Comparison of ENCODE assay signal across 1 cellular context in the genomic region with DNA sequence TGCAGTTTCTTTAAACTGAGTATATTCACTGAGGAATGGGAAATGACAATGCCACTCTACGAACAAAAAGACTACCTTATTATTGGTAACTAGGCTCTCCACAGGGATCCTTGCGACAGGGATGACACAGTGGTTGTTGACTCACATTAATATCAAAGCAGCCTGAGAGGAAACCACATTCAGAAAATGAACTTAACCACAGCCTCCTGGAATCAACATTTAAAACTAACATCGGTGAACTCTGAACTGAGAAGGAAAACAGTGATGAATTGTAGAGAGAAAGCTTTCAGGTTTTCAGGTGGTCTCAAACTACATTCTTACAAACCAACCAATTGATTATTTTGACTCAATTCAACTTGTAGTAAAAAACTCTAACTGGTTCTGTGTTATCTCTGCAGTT.
TF ChIP-seq lines count a peak whose summit lies in the region.

No MANE protein-coding gene starts in this region.

TF ChIP-seq in GM23338, 12 proteins besides CTCF, POLR2A, EP300 and RAD21 (continued from another document):
- TF ChIP-seq, protein P1, sequence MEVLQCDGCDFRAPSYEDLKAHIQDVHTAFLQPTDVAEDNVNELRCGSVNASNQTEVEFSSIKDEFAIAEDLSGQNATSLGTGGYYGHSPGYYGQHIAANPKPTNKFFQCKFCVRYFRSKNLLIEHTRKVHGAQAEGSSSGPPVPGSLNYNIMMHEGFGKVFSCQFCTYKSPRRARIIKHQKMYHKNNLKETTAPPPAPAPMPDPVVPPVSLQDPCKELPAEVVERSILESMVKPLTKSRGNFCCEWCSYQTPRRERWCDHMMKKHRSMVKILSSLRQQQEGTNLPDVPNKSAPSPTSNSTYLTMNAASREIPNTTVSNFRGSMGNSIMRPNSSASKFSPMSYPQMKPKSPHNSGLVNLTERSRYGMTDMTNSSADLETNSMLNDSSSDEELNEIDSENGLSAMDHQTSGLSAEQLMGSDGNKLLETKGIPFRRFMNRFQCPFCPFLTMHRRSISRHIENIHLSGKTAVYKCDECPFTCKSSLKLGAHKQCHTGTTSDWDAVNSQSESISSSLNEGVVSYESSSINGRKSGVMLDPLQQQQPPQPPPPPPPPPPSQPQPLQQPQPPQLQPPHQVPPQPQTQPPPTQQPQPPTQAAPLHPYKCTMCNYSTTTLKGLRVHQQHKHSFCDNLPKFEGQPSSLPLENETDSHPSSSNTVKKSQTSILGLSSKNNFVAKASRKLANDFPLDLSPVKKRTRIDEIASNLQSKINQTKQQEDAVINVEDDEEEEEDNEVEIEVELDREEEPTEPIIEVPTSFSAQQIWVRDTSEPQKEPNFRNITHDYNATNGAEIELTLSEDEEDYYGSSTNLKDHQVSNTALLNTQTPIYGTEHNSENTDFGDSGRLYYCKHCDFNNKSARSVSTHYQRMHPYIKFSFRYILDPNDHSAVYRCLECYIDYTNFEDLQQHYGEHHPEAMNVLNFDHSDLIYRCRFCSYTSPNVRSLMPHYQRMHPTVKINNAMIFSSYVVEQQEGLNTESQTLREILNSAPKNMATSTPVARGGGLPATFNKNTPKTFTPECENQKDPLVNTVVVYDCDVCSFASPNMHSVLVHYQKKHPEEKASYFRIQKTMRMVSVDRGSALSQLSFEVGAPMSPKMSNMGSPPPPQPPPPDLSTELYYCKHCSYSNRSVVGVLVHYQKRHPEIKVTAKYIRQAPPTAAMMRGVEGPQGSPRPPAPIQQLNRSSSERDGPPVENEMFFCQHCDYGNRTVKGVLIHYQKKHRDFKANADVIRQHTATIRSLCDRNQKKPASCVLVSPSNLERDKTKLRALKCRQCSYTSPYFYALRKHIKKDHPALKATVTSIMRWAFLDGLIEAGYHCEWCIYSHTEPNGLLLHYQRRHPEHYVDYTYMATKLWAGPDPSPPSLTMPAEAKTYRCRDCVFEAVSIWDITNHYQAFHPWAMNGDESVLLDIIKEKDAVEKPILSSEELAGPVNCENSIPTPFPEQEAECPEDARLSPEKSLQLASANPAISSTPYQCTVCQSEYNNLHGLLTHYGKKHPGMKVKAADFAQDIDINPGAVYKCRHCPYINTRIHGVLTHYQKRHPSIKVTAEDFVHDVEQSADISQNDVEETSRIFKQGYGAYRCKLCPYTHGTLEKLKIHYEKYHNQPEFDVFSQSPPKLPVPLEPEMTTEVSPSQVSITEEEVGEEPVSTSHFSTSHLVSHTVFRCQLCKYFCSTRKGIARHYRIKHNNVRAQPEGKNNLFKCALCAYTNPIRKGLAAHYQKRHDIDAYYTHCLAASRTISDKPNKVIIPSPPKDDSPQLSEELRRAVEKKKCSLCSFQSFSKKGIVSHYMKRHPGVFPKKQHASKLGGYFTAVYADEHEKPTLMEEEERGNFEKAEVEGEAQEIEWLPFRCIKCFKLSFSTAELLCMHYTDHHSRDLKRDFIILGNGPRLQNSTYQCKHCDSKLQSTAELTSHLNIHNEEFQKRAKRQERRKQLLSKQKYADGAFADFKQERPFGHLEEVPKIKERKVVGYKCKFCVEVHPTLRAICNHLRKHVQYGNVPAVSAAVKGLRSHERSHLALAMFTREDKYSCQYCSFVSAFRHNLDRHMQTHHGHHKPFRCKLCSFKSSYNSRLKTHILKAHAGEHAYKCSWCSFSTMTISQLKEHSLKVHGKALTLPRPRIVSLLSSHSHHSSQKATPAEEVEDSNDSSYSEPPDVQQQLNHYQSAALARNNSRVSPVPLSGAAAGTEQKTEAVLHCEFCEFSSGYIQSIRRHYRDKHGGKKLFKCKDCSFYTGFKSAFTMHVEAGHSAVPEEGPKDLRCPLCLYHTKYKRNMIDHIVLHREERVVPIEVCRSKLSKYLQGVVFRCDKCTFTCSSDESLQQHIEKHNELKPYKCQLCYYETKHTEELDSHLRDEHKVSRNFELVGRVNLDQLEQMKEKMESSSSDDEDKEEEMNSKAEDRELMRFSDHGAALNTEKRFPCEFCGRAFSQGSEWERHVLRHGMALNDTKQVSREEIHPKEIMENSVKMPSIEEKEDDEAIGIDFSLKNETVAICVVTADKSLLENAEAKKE (CRISPR knock-in tag; IDR thresholded peaks at IDR 0.05), result no peak
- no peak for TF ChIP-seq EZH2phosphoT487 (IDR thresholded peaks at IDR 0.05; ENCODE audit: unreplicated experiment)
- TF ChIP-seq NANOG (IDR thresholded peaks at IDR 0.05; ENCODE audit: borderline replicate concordance), result no peak
- TF ChIP-seq, protein P2, sequence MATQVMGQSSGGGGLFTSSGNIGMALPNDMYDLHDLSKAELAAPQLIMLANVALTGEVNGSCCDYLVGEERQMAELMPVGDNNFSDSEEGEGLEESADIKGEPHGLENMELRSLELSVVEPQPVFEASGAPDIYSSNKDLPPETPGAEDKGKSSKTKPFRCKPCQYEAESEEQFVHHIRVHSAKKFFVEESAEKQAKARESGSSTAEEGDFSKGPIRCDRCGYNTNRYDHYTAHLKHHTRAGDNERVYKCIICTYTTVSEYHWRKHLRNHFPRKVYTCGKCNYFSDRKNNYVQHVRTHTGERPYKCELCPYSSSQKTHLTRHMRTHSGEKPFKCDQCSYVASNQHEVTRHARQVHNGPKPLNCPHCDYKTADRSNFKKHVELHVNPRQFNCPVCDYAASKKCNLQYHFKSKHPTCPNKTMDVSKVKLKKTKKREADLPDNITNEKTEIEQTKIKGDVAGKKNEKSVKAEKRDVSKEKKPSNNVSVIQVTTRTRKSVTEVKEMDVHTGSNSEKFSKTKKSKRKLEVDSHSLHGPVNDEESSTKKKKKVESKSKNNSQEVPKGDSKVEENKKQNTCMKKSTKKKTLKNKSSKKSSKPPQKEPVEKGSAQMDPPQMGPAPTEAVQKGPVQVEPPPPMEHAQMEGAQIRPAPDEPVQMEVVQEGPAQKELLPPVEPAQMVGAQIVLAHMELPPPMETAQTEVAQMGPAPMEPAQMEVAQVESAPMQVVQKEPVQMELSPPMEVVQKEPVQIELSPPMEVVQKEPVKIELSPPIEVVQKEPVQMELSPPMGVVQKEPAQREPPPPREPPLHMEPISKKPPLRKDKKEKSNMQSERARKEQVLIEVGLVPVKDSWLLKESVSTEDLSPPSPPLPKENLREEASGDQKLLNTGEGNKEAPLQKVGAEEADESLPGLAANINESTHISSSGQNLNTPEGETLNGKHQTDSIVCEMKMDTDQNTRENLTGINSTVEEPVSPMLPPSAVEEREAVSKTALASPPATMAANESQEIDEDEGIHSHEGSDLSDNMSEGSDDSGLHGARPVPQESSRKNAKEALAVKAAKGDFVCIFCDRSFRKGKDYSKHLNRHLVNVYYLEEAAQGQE (IDR thresholded peaks at IDR 0.05; ENCODE audit: unreplicated experiment), result no peak
- TF ChIP-seq, protein P3, sequence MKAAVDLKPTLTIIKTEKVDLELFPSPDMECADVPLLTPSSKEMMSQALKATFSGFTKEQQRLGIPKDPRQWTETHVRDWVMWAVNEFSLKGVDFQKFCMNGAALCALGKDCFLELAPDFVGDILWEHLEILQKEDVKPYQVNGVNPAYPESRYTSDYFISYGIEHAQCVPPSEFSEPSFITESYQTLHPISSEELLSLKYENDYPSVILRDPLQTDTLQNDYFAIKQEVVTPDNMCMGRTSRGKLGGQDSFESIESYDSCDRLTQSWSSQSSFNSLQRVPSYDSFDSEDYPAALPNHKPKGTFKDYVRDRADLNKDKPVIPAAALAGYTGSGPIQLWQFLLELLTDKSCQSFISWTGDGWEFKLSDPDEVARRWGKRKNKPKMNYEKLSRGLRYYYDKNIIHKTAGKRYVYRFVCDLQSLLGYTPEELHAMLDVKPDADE (IDR thresholded peaks at IDR 0.05), result no peak
- no peak for TF ChIP-seq JUNB (IDR thresholded peaks at IDR 0.05; ENCODE audit: unreplicated experiment)
- TF ChIP-seq STAT1 (IDR thresholded peaks at IDR 0.05; ENCODE audit: unreplicated experiment), result no peak
- TF ChIP-seq CREB1 (CRISPR knock-in tag; IDR thresholded peaks at IDR 0.05; ENCODE audit: low read depth), result no peak
